ENCODE assay signal across 1 cellular context in genomic region chr1:154944422-154945159, GRCh38.
A peak's percentile ranks its signal among the peaks of the same experiment; 100 is the strongest.
TF ChIP-seq lines count a peak whose summit lies in the region.

No MANE protein-coding gene starts in this region.

TF ChIP-seq in HepG2, 621 proteins besides CTCF, POLR2A, EP300 and RAD21 (continued from another document and continues in another):
- TF ChIP-seq DR1 (CRISPR knock-in tag; IDR thresholded peaks at IDR 0.05): no peak; the same call in 1 of the 2 replicates
- no peak for TF ChIP-seq ZNF678 (CRISPR knock-in tag; IDR thresholded peaks at IDR 0.05)
- TF ChIP-seq ZNF317 (CRISPR knock-in tag; IDR thresholded peaks at IDR 0.05): no peak; the same call in 1 of the 2 replicates
- TF ChIP-seq FIP1L1 (IDR thresholded peaks at IDR 0.05; ENCODE audit: borderline replicate concordance, insufficient read depth, low read depth, low read length): no peak
- no peak for TF ChIP-seq ZNF576 (CRISPR knock-in tag; IDR thresholded peaks at IDR 0.05)
- no peak; the same call in 1 of the 2 replicates for TF ChIP-seq ZNF547 (CRISPR knock-in tag; IDR thresholded peaks at IDR 0.05)
- no peak for TF ChIP-seq HNF1A (IDR thresholded peaks at IDR 0.05; ENCODE audit: low read depth)
- TF ChIP-seq HNF1A (CRISPR knock-in tag; IDR thresholded peaks at IDR 0.05; ENCODE audit: borderline replicate concordance): no peak
- no peak for TF ChIP-seq ZBTB46 (CRISPR knock-in tag; IDR thresholded peaks at IDR 0.05; ENCODE audit: borderline replicate concordance)
- no peak for TF ChIP-seq AGO1 (IDR thresholded peaks at IDR 0.05; ENCODE audit: low read depth, low read length, poor library complexity, severe bottlenecking)
- TF ChIP-seq ZMAT3 (CRISPR knock-in tag; conservative IDR thresholded peaks at IDR 0.05): peak; percentile 69; the same call in 1 of the 2 replicates
- no peak for TF ChIP-seq ZMAT5 (CRISPR knock-in tag; IDR thresholded peaks at IDR 0.05; ENCODE audit: borderline replicate concordance, low read depth)
- TF ChIP-seq POLR2AphosphoS5 (IDR thresholded peaks at IDR 0.05; ENCODE audit: low read depth, low read length): no peak; the same call in 1 of the 2 replicates
- no peak for TF ChIP-seq ZNF138 (CRISPR knock-in tag; IDR thresholded peaks at IDR 0.05; ENCODE audit: low read depth)
- TF ChIP-seq RXRA (CRISPR knock-in tag; IDR thresholded peaks at IDR 0.05): peak; percentile 97
- no peak for TF ChIP-seq TOE1 (CRISPR knock-in tag; IDR thresholded peaks at IDR 0.05)
- TF ChIP-seq MED1 (CRISPR knock-in tag; IDR thresholded peaks at IDR 0.05): peak; percentile 96
- TF ChIP-seq ETV5 (CRISPR knock-in tag; IDR thresholded peaks at IDR 0.05; ENCODE audit: borderline replicate concordance): no peak; the same call in 1 of the 2 replicates
- peak; percentile 56; the same call in 1 of the 2 replicates for TF ChIP-seq MYC (CRISPR knock-in tag; IDR thresholded peaks at IDR 0.05; ENCODE audit: borderline replicate concordance)
- no peak for TF ChIP-seq IRX3 (CRISPR knock-in tag; IDR thresholded peaks at IDR 0.05; ENCODE audit: borderline replicate concordance, low read depth)
- peak; percentile 57; the same call in 1 of the 2 replicates for TF ChIP-seq ZFY (CRISPR knock-in tag; IDR thresholded peaks at IDR 0.05)
- TF ChIP-seq ZNF780A (CRISPR knock-in tag; IDR thresholded peaks at IDR 0.05): no peak
- peak; percentile 38; the same call in 1 of the 2 replicates for TF ChIP-seq FOXO1 (CRISPR knock-in tag; IDR thresholded peaks at IDR 0.05)
- TF ChIP-seq ZNF512 (CRISPR knock-in tag; IDR thresholded peaks at IDR 0.05): no peak
- TF ChIP-seq SNRNP70 (IDR thresholded peaks at IDR 0.05; ENCODE audit: low read depth, low read length): no peak
- no peak for TF ChIP-seq PRPF4 (IDR thresholded peaks at IDR 0.05; ENCODE audit: low read depth, low read length, poor library complexity, severe bottlenecking)
- no peak for TF ChIP-seq TERF1 (CRISPR knock-in tag; IDR thresholded peaks at IDR 0.05)
- no peak for TF ChIP-seq TCF7L2 (IDR thresholded peaks at IDR 0.05; ENCODE audit: low read depth, low read length)
- TF ChIP-seq CREBL2 (CRISPR knock-in tag; IDR thresholded peaks at IDR 0.05; ENCODE audit: borderline replicate concordance): no peak
- TF ChIP-seq THAP7 (CRISPR knock-in tag; IDR thresholded peaks at IDR 0.05): 0 out of 2 replicates have a peak, but pooled peaks have one; percentile 21
- peak; percentile 54; the same call in 1 of the 2 replicates for TF ChIP-seq ZNF747 (CRISPR knock-in tag; IDR thresholded peaks at IDR 0.05; ENCODE audit: borderline replicate concordance)
- TF ChIP-seq STAT5B (CRISPR knock-in tag; IDR thresholded peaks at IDR 0.05): no peak
- TF ChIP-seq SMC3 (IDR thresholded peaks at IDR 0.05; ENCODE audit: low read length): no peak
- TF ChIP-seq USF2 (IDR thresholded peaks at IDR 0.05; ENCODE audit: low read depth, low read length): no peak
- no peak; the same call in 1 of the 2 replicates for TF ChIP-seq USF2 (CRISPR knock-in tag; IDR thresholded peaks at IDR 0.05; ENCODE audit: borderline replicate concordance)
- TF ChIP-seq ZNF230 (CRISPR knock-in tag; IDR thresholded peaks at IDR 0.05): peak; percentile 39; the same call in 1 of the 2 replicates
- TF ChIP-seq ZNF687 (CRISPR knock-in tag; IDR thresholded peaks at IDR 0.05): peak; percentile 93
